In the genomic region with DNA sequence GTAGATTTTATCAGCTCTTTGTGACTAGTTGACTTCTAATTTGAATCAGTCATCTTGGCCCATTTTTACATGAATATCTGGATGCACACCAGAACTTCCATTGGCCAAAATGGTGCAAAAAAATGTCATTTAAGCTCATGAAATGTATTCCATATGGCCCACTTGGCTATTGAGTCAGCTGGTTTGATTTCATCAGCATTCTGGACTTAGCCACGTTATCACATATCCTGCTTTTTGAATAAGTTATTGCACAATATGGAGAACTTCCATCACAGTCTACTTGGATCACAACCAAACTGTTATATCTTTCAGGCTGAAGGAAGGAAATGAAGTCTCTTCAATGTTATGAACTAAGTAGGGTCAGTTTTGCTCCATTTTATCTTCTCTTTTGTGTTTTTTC, we compare ENCODE assay signal across 18 cellular contexts.
DNase-seq lines count a peak whose midpoint lies in the region; ATAC-seq lines count a peak whose summit lies in the region.
"Had no signal": no experiment of that assay in that cellular context is flagged by ENCODE, and none has a peak within 500 bp of the region (broad histone marks: within the 10 kb centered on the region; RNA-seq: fewer than 3 reads in every experiment).

No MANE protein-coding gene starts in this region.

- no peak overlapping the region for H2BK120ac ChIP-seq in mesenchymal stem cell (ENCODE audit: low read depth, low read length)

- no peak overlapping the region for H3K4ac ChIP-seq in mesenchymal stem cell (ENCODE audit: low read depth in 1 of 2, low read length in 2 of 2)

- no peak overlapping the region for H3K4me2 ChIP-seq in mesenchymal stem cell (ENCODE audit: low read length, poor library complexity, severe bottlenecking)

- no peak overlapping the region for H3K18ac ChIP-seq in mesenchymal stem cell (ENCODE audit: low read depth in 1 of 2, low read length in 2 of 2)

- H3K36me3 ChIP-seq in adipocyte (ENCODE audit: control insufficient read depth, insufficient read depth, low read length, severe bottlenecking) (no peaks in the 10 kb centered on the region), mesenchymal stem cell (ENCODE audit: control insufficient read depth in 1 of 2, insufficient read depth in 2 of 2, low read depth in 1 of 2, low read length in 2 of 2) (no peaks in the 10 kb centered on the region)
- H3K36me3 ChIP-seq: esophagus squamous epithelium had no signal

- H3K27me3 ChIP-seq in adipocyte (replicated peaks; ENCODE audit: control insufficient read depth, insufficient read depth, low read length): no peaks in the 10 kb centered on the region
- no peaks in the 10 kb centered on the region for H3K27me3 ChIP-seq in mesenchymal stem cell (ENCODE audit: control insufficient read depth in 1 of 2, insufficient read depth in 1 of 2, low read length in 2 of 2)
- H3K27me3 ChIP-seq: esophagus squamous epithelium had no signal

- H3K79me1 ChIP-seq in mesenchymal stem cell (replicated peaks; ENCODE audit: low read length, poor library complexity, severe bottlenecking): no peaks in the 10 kb centered on the region

- no peak overlapping the region for H2BK15ac ChIP-seq in mesenchymal stem cell (ENCODE audit: low read depth, poor library complexity, severe bottlenecking)

- DNase-seq in H4 (ENCODE audit: low spot score): peak; percentile 27
- peak; percentile 97 for DNase-seq in adipocyte (ENCODE audit: low read depth)
- peak; percentile 92 for DNase-seq in fibroblast of gingiva (ENCODE audit: low read depth)
- peak; percentile 67 for DNase-seq in mesenchymal stem cell
- DNase-seq in midbrain (lab: John Stamatoyannopoulos, UW): no peak
- DNase-seq in EL: no peak
- DNase-seq in NCI-H524 treated with DMSO at 0.1 percent for 48 hours (lab: John Stamatoyannopoulos, UW): no peak
- DNase-seq: activated CD4-positive, CD25-positive, alpha-beta regulatory T cell; activated CD8-positive, alpha-beta memory T cell treated with anti-CD3 and anti-CD28 coated beads, Interleukin-2, amount 10 ng/mL, durations not matched to agents 7 days and 5 days; activated effector memory CD4-positive, alpha-beta T cell treated with Interleukin-2 at 50 U/mL for 16 hours; anterior cingulate cortex; dermis blood vessel endothelial cell; esophagus squamous epithelium; KBM-7; NCI-H1105 treated with DMSO at 0.1 percent for 48 hours; psoas muscle had no signal

- no peak overlapping the region for H3K14ac ChIP-seq in mesenchymal stem cell (ENCODE audit: low read length in 2 of 2)

- no peak overlapping the region for H4K91ac ChIP-seq in mesenchymal stem cell (ENCODE audit: low read length)

- H3K4me3 ChIP-seq in adipocyte (ENCODE audit: low read length) (no peak overlapping the region), mesenchymal stem cell (ENCODE audit: insufficient read depth in 1 of 2, low read depth in 1 of 2, low read length in 2 of 2) (no peak overlapping the region)
- H3K4me3 ChIP-seq: esophagus squamous epithelium, psoas muscle had no signal

- H2BK5ac ChIP-seq in mesenchymal stem cell (ENCODE audit: low read depth, low read length, poor library complexity, severe bottlenecking): no peak overlapping the region

- H3K4me1 ChIP-seq in adipocyte (ENCODE audit: control insufficient read depth, insufficient read depth, low read length) (peaks cover 21% of the 10 kb centered on the region), mesenchymal stem cell (ENCODE audit: control insufficient read depth, insufficient read depth, low read depth, low read length) (peaks cover 6% of the 10 kb centered on the region)
- H3K4me1 ChIP-seq: esophagus squamous epithelium, psoas muscle had no signal

- 29% methylated on average over 1 of the region's 1 CpG for WGBS in mesenchymal stem cell

- no peak overlapping the region for H4K8ac ChIP-seq in mesenchymal stem cell (ENCODE audit: low read length)

- H3K23ac ChIP-seq in mesenchymal stem cell (ENCODE audit: low read length in 2 of 2): no peak overlapping the region

- no peak for ATAC-seq in HG03378 (IDR thresholded peaks at IDR 0.05; ENCODE audit: unreplicated experiment)
- ATAC-seq: activated CD8-positive, alpha-beta memory T cell treated with anti-CD3 and anti-CD28 coated beads, Interleukin-2, amount 10 ng/mL, durations not matched to agents 7 days and 5 days; natural killer cell treated with Interleukin-12 subunit alpha and Interleukin-12 subunit beta and Interleukin-15 and Interleukin-18, amount 100 ng/mL, for 72 hours; psoas muscle had no signal

- H3K9me3 ChIP-seq in adipocyte (ENCODE audit: control insufficient read depth, low read length) (no peaks in the 10 kb centered on the region), mesenchymal stem cell (ENCODE audit: control insufficient read depth, low read length) (no peaks in the 10 kb centered on the region)
- H3K9me3 ChIP-seq: esophagus squamous epithelium, psoas muscle had no signal

- H3K27ac ChIP-seq in mesenchymal stem cell (ENCODE audit: low read length, poor library complexity, severe bottlenecking): no peak overlapping the region
- H3K27ac ChIP-seq: esophagus squamous epithelium, psoas muscle had no signal

- H2BK12ac ChIP-seq in mesenchymal stem cell (ENCODE audit: low read length in 2 of 2): no peak overlapping the region

- H3K9ac ChIP-seq in adipocyte (ENCODE audit: low read length) (no peak overlapping the region), mesenchymal stem cell (ENCODE audit: low read length) (peak overlapping the region; percentile 15)

- H2AFZ ChIP-seq in mesenchymal stem cell (ENCODE audit: low read depth, low read length): no peak overlapping the region

- no peak overlapping the region for H2AK5ac ChIP-seq in mesenchymal stem cell (ENCODE audit: low read length, severe bottlenecking)

Comparison
In these comparisons a context has a peak if more than half of its experiments do, and no peak if none do; other contexts are left out.
1. DNase-seq: peak in H4 (single experiment), adipocyte (single experiment), fibroblast of gingiva (single experiment) and mesenchymal stem cell (single experiment); none in midbrain (single experiment), EL (single experiment) and NCI-H524 treated with DMSO at 0.1 percent for 48 hours (single experiment).